In the genomic region with DNA sequence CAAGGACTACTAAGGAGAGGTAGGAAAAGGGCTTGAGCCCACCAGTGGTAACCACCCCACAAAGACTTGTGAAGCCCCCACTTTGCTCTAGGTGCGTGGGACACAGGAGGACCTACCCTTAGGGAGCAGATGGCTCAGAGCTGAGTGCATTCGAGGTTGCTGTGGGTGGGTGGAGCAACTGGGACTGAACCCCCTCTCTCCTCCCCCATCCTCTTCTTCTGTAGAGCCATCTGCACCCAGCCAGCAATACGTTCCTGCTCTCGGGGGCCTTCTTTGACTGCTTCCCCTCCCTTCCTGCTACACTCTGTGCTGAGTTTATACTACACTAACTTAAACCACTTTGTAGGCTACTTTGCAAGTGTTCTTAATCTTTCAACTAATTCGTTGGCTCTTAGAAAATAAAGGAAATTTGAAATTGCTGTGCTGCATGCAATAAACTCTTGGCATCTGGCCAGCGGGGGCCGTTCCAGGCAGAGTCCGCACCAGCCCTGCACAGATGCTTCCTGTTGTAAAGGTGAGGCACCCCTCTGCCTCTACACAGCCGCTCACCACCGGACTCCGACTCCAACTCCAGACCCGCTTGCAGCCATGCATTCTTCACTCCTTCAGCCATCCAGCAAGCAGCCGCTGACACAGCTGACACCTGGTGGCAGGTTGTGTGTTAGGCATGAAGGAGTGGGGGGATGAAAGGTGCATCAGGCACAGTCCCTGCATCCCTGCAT, we compare ENCODE assay signal across 8 cellular contexts. TPM values are rescaled to one million over a fixed set of nuclear protein-coding genes. Genes with fewer than 3 reads are reported as not detected.
A peak's percentile ranks its signal among the peaks of the same experiment; 100 is the strongest.
DNase-seq lines count a peak whose midpoint lies in the region; ATAC-seq and TF ChIP-seq lines count a peak whose summit lies in the region.

No MANE protein-coding gene starts in this region.

- peak; percentile 19 for TF ChIP-seq CTCF in CD4-positive, alpha-beta T cell (IDR thresholded peaks at IDR 0.05)
- TF ChIP-seq CTCF in Peyer's patch (IDR thresholded peaks at IDR 0.05) (peak in 4 of 6 experiments; percentile 28 to 55 (median 50)), ascending aorta (IDR thresholded peaks at IDR 0.05) (peak in 2 of 3 experiments; percentile 9 to 18)

- H3K36me3 ChIP-seq in Peyer's patch (no peaks in the 10 kb centered on the region), ascending aorta (no peaks in the 10 kb centered on the region)

- TF ChIP-seq POLR2A in Peyer's patch (IDR thresholded peaks at IDR 0.05): no peak

- H3K36me3 Mint-ChIP-seq in CD4-positive, alpha-beta T cell (ENCODE audit: low read depth): no peaks in the 10 kb centered on the region

- intact Hi-C loops in CD4-positive, alpha-beta T cell (cut with DNase I, micrococcal nuclease): loop anchor here (1.0 to 5.0 kb wide), 3 partner anchors 195 to 405 kb away; no protein-coding TSS in a partner anchor
- intact Hi-C loops in ascending aorta (cut with DNase I): loop anchor here (5.0 kb wide), 1 partner anchor 195 kb away; no protein-coding TSS in a partner anchor

- H3K4me3 ChIP-seq in Peyer's patch (no peak overlapping the region), ascending aorta (no peak overlapping the region)

- H3K9me3 ChIP-seq in CD4-positive, alpha-beta T cell (ENCODE audit: control insufficient read depth, low read length): no peaks in the 10 kb centered on the region
- H3K9me3 ChIP-seq in Peyer's patch: no peaks in the 10 kb centered on the region
- no peaks in the 10 kb centered on the region for H3K9me3 ChIP-seq in ascending aorta

- no peaks in the 10 kb centered on the region for H3K9me3 Mint-ChIP-seq in CD4-positive, alpha-beta T cell

- H3K27ac ChIP-seq in CD4-positive, alpha-beta T cell (ENCODE audit: low read depth, low read length): no peak overlapping the region
- no peak overlapping the region for H3K27ac ChIP-seq in Peyer's patch
- no peak overlapping the region for H3K27ac ChIP-seq in ascending aorta

- H3K4me1 Mint-ChIP-seq in CD4-positive, alpha-beta T cell (ENCODE audit: low read depth): peaks cover 9% of the 10 kb centered on the region

- ATAC-seq in CD4-positive, alpha-beta T cell (ENCODE audit: poor library complexity): peak; percentile 57
- no peak for ATAC-seq in HG02885 (IDR thresholded peaks at IDR 0.05; ENCODE audit: poor library complexity, unreplicated experiment)
- no peak for ATAC-seq in HG03442 (IDR thresholded peaks at IDR 0.05; ENCODE audit: unreplicated experiment)

- H3K4me3 Mint-ChIP-seq in CD4-positive, alpha-beta T cell: peak overlapping the region; percentile 52

- H3K27me3 ChIP-seq in CD4-positive, alpha-beta T cell (ENCODE audit: control insufficient read depth, insufficient read depth, low read length): no peaks in the 10 kb centered on the region
- no peaks in the 10 kb centered on the region for H3K27me3 ChIP-seq in Peyer's patch
- H3K27me3 ChIP-seq in ascending aorta: no peaks in the 10 kb centered on the region

- CTCF ChIA-PET in CD4-positive, alpha-beta T cell (lab: Charles Lee): no interaction called here

- DNase-seq in CD4-positive, alpha-beta T cell: peak; percentile 10 to 43 (median 18)
- DNase-seq in HK-2 (ENCODE audit: unreplicated experiment) (peak; percentile 10), Peyer's patch (peak; percentile 20 to 77 (median 71)), ascending aorta (ENCODE audit: low spot score in 2 of 2) (no peak), iris pigment epithelial cell (ENCODE audit: low read depth) (peak; percentile 52)
- peak; percentile 4 for DNase-seq in stimulated activated CD8-positive, alpha-beta memory T cell treated with anti-CD3 and anti-CD28 coated beads, Interleukin-12 subunit alpha, Interleukin-12 subunit beta, amount 100 ng/mL, for 4 hours (ENCODE audit: low read depth)

- no peak overlapping the region for H3K27ac Mint-ChIP-seq in CD4-positive, alpha-beta T cell

- POLR2A ChIA-PET in CD4-positive, alpha-beta T cell (lab: Charles Lee): no interaction called here

- peaks cover 16% of the 10 kb centered on the region for H3K27me3 Mint-ChIP-seq in CD4-positive, alpha-beta T cell

- H3K4me1 ChIP-seq in Peyer's patch: peaks cover 0 to 11% (median 0%) of the 10 kb centered on the region in 4 donors
- no peaks in the 10 kb centered on the region for H3K4me1 ChIP-seq in ascending aorta

RNA-seq across cellular contexts. Expression of gene GLIS1, which starts 57.2 kb away (rescaled TPM):
- not detected for total RNA-seq in CD4-positive, alpha-beta T cell
- total RNA-seq in Peyer's patch (1 to 10 TPM in 1 of 4 donors, under 1 TPM in 2, not detected in 1; 0.54 to 1.7 (median 0.66) TPM), ascending aorta (not detected)

Comparison
In these comparisons a context has a peak if more than half of its experiments do, and no peak if none do; other contexts are left out.
1. DNase-seq: peak in CD4-positive, alpha-beta T cell (10 of 10), HK-2 (single experiment), Peyer's patch (3 of 3), iris pigment epithelial cell (single experiment) and stimulated activated CD8-positive, alpha-beta memory T cell treated with anti-CD3 and anti-CD28 coated beads, Interleukin-12 subunit alpha, Interleukin-12 subunit beta, amount 100 ng/mL, for 4 hours (single experiment); none in ascending aorta (0 of 2).
2. Peak in every context shown above with its lines, with median percentiles within 50 percentile points of each other: CTCF ChIP-seq.